ENCODE assay signal across 17 cellular contexts in the genomic region with DNA sequence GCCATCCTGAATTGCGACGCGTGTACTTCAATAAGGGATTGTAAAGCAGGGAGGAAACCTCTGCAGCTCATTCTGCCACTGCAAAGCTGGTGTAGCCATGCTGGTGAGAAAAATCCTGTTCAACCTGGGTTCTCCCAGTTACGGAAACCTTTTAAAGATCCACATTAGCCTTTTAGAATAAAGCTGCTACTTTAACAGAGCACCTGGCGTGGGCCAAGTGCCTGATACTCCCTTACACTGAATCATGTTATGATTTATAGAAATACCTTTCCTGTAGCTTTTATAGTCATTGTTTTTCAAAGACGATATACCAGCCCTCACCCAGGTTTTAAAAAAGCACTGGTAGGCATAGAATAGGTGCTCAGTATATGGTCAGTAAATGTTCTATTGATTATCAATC. TPM values are rescaled to one million over a fixed set of nuclear protein-coding genes. Genes with fewer than 3 reads are reported as not detected.
DNase-seq lines count a peak whose midpoint lies in the region; ATAC-seq and TF ChIP-seq lines count a peak whose summit lies in the region.
"Had no signal": no experiment of that assay in that cellular context is flagged by ENCODE, and none has a peak within 500 bp of the region (broad histone marks: within the 10 kb centered on the region; RNA-seq: fewer than 3 reads in every experiment).

No MANE protein-coding gene starts in this region.

- peak overlapping the region in 4 of 7 donors; percentile 16 to 47 (median 30) for H3K27ac Mint-ChIP-seq in CD4-positive, alpha-beta memory T cell
- H3K27ac Mint-ChIP-seq in T-cell = peak overlapping the region; percentile 36 to 60

- no peak for ATAC-seq in activated T-cell treated with anti-CD3 and anti-CD28 coated beads, Interleukin-2, amount 50 U/mL, for 4 hours
- ATAC-seq in T-cell (replicated peaks in 1 of 4) = no peak
- no peak for ATAC-seq in HG02610 (IDR thresholded peaks at IDR 0.05; ENCODE audit: unreplicated experiment)
- ATAC-seq: HCT116 had no signal

- H3K36me3 Mint-ChIP-seq in activated T-cell treated with anti-CD3 and anti-CD28 coated beads, Interleukin-2, amount 50 U/mL, for 4 hours (ENCODE audit: insufficient read depth) = peaks cover 52% of the 10 kb centered on the region
- peaks cover 32 to 62% of the 10 kb centered on the region in 2 donors for H3K36me3 Mint-ChIP-seq in CD4-positive, alpha-beta memory T cell
- H3K36me3 Mint-ChIP-seq in T-cell = peaks cover 44% of the 10 kb centered on the region

- H3K4me3 ChIP-seq in CD4-positive, alpha-beta memory T cell (ENCODE audit: low read length in 2 of 2) = no peak overlapping the region
- H3K4me3 ChIP-seq in dorsolateral prefrontal cortex = no peak overlapping the region
- H3K4me3 ChIP-seq: Peyer's patch had no signal

- H3K36me3 ChIP-seq in CD4-positive, alpha-beta memory T cell (ENCODE audit: insufficient read depth, low read length) = peaks cover 31% of the 10 kb centered on the region

- H3K27me3 Mint-ChIP-seq in activated T-cell treated with anti-CD3 and anti-CD28 coated beads, Interleukin-2, amount 50 U/mL, for 4 hours (ENCODE audit: low read depth) = no peaks in the 10 kb centered on the region
- H3K27me3 Mint-ChIP-seq in CD4-positive, alpha-beta memory T cell = no peaks in the 10 kb centered on the region
- no peaks in the 10 kb centered on the region for H3K27me3 Mint-ChIP-seq in T-cell

- H3K27me3 ChIP-seq in CD4-positive, alpha-beta memory T cell (ENCODE audit: insufficient read depth, low read length) = no peaks in the 10 kb centered on the region
- no peaks in the 10 kb centered on the region for H3K27me3 ChIP-seq in dorsolateral prefrontal cortex
- H3K27me3 ChIP-seq: Peyer's patch had no signal

- CTCF ChIA-PET in CD4-positive, alpha-beta memory T cell (lab: Charles Lee; ENCODE audit: partially characterized antibody) = interaction anchor here (1.1 to 1.2 kb wide), 2 partner anchors 62 to 203 kb away, joined by 4 to 6 read pairs; no protein-coding TSS in a partner anchor
- CTCF ChIA-PET in T-cell (lab: Charles Lee) = interaction anchor here in 1 of 2 donors (1.1 kb wide), 1 partner anchor 62 kb away, joined by 3 read pairs; no protein-coding TSS in a partner anchor

- intact Hi-C loops in CD4-positive, alpha-beta memory T cell (cut with micrococcal nuclease) = no loop called here
- intact Hi-C loops in dorsolateral prefrontal cortex (cut with DNase I) = no loop called here

- peak overlapping the region; percentile 73 for H3K4me3 Mint-ChIP-seq in activated T-cell treated with anti-CD3 and anti-CD28 coated beads, Interleukin-2, amount 50 U/mL, for 4 hours
- peak overlapping the region in 1 of 8 donors; percentile 26 for H3K4me3 Mint-ChIP-seq in CD4-positive, alpha-beta memory T cell
- no peak overlapping the region for H3K4me3 Mint-ChIP-seq in T-cell

- no peaks in the 10 kb centered on the region for H3K9me3 ChIP-seq in CD4-positive, alpha-beta memory T cell (ENCODE audit: control insufficient read depth in 1 of 2, low read length in 2 of 2)
- H3K9me3 ChIP-seq: Peyer's patch had no signal

- TF ChIP-seq CTCF in dorsolateral prefrontal cortex (IDR thresholded peaks at IDR 0.05 in 54 of 56, conservative IDR thresholded peaks at IDR 0.05 in 2 of 56; ENCODE audit: low read depth in 1 of 56, partially characterized antibody in 56 of 56) = no peak

- POLR2A ChIA-PET in CD4-positive, alpha-beta memory T cell (lab: Charles Lee; ENCODE audit: partially characterized antibody) = no interaction called here
- POLR2A ChIA-PET in T-cell (lab: Charles Lee) = interaction anchor here (0.5 to 0.6 kb wide), 3 partner anchors 16 to 1017 kb away, joined by 3 read pairs; no protein-coding TSS in a partner anchor

- no peak for DNase-seq in activated T-cell treated with anti-CD3 and anti-CD28 coated beads, Interleukin-2, amount 50 U/mL, for 4 hours
- DNase-seq in activated T-cell treated with anti-CD3 and anti-CD28 coated beads, Interleukin-2, amount 50 U/mL, for 48 hours = no peak
- DNase-seq in CD4-positive, alpha-beta memory T cell = no peak
- DNase-seq in T-cell = no peak
- DNase-seq in caudate nucleus (lab: John Stamatoyannopoulos, UW) = peak in 9 of 61 donors; percentile 13 to 64 (median 15)
- DNase-seq in dorsolateral prefrontal cortex = no peak
- DNase-seq: ACHN, DMS79 treated with DMSO at 0.1 percent for 48 hours, GOT3, MM.1S, NCI-H1092, NCI-H146, NCI-H2029 treated with DMSO at 0.1 percent for 48 hours, Peyer's patch had no signal

- H3K9me3 Mint-ChIP-seq in activated T-cell treated with anti-CD3 and anti-CD28 coated beads, Interleukin-2, amount 50 U/mL, for 4 hours = no peaks in the 10 kb centered on the region
- H3K9me3 Mint-ChIP-seq in CD4-positive, alpha-beta memory T cell = no peaks in the 10 kb centered on the region
- no peaks in the 10 kb centered on the region for H3K9me3 Mint-ChIP-seq in T-cell

- no peak overlapping the region for H3K27ac ChIP-seq in CD4-positive, alpha-beta memory T cell (ENCODE audit: low read depth, low read length)
- H3K27ac ChIP-seq in caudate nucleus (ENCODE audit: low read depth, low read length) (peak overlapping the region; percentile 31), dorsolateral prefrontal cortex (peak overlapping the region in 1 of 59 donors; percentile 5)
- H3K27ac ChIP-seq: C4-2B, Peyer's patch had no signal

- peaks cover 49% of the 10 kb centered on the region for H3K4me1 Mint-ChIP-seq in activated T-cell treated with anti-CD3 and anti-CD28 coated beads, Interleukin-2, amount 50 U/mL, for 4 hours (ENCODE audit: low read depth)
- H3K4me1 Mint-ChIP-seq in CD4-positive, alpha-beta memory T cell = peaks cover 26 to 41% (median 35%) of the 10 kb centered on the region in 4 donors
- H3K4me1 Mint-ChIP-seq in T-cell = peaks cover 24 to 39% (median 36%) of the 10 kb centered on the region in 3 donors

- peaks cover 35% of the 10 kb centered on the region for H3K4me1 ChIP-seq in CD4-positive, alpha-beta memory T cell (ENCODE audit: insufficient read depth, low read length)
- H3K4me1 ChIP-seq: Peyer's patch had no signal

RNA-seq across cellular contexts. Expression of a gene that starts 48.3 kb away (rescaled TPM):
- total RNA-seq in activated T-cell treated with anti-CD3 and anti-CD28 coated beads, Interleukin-2, amount 50 U/mL, for 4 hours = 100 to 1,000 TPM; 345 to 411 (median 373) TPM
- 100 to 1,000 TPM in 1 of 2 experiments, 10 to 100 TPM in 1; 99.2 to 111 TPM for total RNA-seq in CD4-positive, alpha-beta memory T cell
- 10 to 100 TPM; 75.9 to 83.9 TPM for polyA plus RNA-seq in CD4-positive, alpha-beta memory T cell
- total RNA-seq in T-cell = 10 to 100 TPM; 78.8 to 97.0 (median 84.1) TPM
- total RNA-seq in dorsolateral prefrontal cortex = 100 to 1,000 TPM in 2 of 120 experiments, 10 to 100 TPM in 118; 42.8 to 104 (median 78.6) TPM
